1 cellular context compared by ENCODE assay signal in the genomic region with DNA sequence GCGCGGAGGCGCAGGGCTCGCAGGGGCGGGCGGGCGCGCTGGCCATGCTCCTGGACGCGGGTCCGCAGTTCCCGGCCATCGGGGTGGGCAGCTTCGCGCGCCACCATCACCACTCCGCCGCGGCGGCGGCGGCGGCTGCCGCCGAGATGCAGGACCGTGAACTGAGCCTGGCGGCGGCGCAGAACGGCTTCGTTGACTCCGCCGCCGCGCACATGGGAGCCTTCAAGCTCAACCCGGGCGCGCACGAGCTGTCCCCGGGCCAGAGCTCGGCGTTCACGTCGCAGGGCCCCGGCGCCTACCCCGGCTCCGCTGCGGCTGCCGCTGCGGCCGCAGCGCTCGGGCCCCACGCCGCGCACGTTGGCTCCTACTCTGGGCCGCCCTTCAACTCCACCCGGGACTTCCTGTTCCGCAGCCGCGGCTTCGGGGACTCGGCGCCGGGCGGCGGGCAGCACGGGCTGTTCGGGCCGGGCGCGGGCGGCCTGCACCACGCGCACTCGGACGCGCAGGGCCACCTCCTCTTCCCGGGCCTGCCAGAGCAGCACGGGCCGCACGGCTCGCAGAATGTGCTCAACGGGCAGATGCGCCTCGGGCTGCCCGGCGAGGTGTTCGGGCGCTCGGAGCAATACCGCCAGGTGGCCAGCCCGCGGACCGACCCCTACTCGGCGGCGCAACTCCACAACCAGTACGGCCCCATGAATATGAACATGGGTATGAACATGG.
A peak's percentile ranks its signal among the peaks of the same experiment; 100 is the strongest.
TF ChIP-seq lines count a peak whose summit lies in the region.

No MANE protein-coding gene starts in this region.

TF ChIP-seq in HepG2, 621 proteins besides CTCF, POLR2A, EP300 and RAD21 (continued from another document and continues in another):
- TF ChIP-seq, protein P1, sequence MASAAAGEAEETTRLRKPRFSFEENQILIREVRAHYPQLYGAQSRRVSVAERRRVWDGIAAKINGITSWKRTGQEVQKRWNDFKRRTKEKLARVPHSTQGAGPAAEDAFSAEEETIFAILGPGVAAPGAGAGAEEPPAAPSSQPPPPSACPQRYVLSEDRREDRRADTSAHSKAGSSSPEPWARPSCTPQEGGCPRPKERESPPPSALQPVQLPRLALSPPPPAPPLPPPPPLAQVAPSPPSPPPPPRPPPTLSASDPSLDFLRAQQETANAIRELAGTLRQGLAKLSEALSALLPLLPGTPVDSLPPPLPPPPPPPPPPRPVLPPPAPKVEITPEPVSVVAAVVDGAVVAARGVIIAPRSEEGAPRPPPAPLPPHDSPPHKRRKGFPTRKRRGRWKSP (CRISPR knock-in tag; IDR thresholded peaks at IDR 0.05) = 0 out of 2 replicates have a peak, but pooled peaks have one; percentile 32
- TF ChIP-seq, protein P2, sequence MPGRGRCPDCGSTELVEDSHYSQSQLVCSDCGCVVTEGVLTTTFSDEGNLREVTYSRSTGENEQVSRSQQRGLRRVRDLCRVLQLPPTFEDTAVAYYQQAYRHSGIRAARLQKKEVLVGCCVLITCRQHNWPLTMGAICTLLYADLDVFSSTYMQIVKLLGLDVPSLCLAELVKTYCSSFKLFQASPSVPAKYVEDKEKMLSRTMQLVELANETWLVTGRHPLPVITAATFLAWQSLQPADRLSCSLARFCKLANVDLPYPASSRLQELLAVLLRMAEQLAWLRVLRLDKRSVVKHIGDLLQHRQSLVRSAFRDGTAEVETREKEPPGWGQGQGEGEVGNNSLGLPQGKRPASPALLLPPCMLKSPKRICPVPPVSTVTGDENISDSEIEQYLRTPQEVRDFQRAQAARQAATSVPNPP (CRISPR knock-in tag; IDR thresholded peaks at IDR 0.05) = no peak
- TF ChIP-seq ZNF335 (CRISPR knock-in tag; IDR thresholded peaks at IDR 0.05) = no peak
- no peak for TF ChIP-seq KLF6 (CRISPR knock-in tag; IDR thresholded peaks at IDR 0.05)
- TF ChIP-seq, protein P3, sequence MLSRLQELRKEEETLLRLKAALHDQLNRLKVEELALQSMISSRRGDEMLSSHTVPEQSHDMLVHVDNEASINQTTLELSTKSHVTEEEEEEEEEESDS (CRISPR knock-in tag; IDR thresholded peaks at IDR 0.05; ENCODE audit: borderline replicate concordance) = no peak
- TF ChIP-seq SALL2 (CRISPR knock-in tag; IDR thresholded peaks at IDR 0.05) = 0 out of 2 replicates have a peak, but pooled peaks have one; percentile 28
- TF ChIP-seq NFE2 (CRISPR knock-in tag; IDR thresholded peaks at IDR 0.05) = no peak
- TF ChIP-seq CAMTA2 (CRISPR knock-in tag; IDR thresholded peaks at IDR 0.05; ENCODE audit: borderline replicate concordance) = no peak
- TF ChIP-seq CENPT (CRISPR knock-in tag; IDR thresholded peaks at IDR 0.05; ENCODE audit: low read depth) = no peak
- TF ChIP-seq, protein P4, sequence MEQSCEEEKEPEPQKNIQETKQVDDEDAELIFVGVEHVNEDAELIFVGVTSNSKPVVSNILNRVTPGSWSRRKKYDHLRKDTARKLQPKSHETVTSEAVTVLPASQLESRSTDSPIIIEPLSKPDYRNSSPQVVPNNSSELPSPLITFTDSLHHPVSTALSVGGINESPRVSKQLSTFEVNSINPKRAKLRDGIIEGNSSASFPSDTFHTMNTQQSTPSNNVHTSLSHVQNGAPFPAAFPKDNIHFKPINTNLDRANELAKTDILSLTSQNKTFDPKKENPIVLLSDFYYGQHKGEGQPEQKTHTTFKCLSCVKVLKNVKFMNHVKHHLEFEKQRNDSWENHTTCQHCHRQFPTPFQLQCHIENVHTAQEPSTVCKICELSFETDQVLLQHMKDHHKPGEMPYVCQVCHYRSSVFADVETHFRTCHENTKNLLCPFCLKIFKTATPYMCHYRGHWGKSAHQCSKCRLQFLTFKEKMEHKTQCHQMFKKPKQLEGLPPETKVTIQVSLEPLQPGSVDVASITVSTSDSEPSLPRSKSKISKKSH (CRISPR knock-in tag; IDR thresholded peaks at IDR 0.05; ENCODE audit: borderline replicate concordance) = no peak
- no peak for TF ChIP-seq ELF1 (CRISPR knock-in tag; IDR thresholded peaks at IDR 0.05)
- TF ChIP-seq, protein P5, sequence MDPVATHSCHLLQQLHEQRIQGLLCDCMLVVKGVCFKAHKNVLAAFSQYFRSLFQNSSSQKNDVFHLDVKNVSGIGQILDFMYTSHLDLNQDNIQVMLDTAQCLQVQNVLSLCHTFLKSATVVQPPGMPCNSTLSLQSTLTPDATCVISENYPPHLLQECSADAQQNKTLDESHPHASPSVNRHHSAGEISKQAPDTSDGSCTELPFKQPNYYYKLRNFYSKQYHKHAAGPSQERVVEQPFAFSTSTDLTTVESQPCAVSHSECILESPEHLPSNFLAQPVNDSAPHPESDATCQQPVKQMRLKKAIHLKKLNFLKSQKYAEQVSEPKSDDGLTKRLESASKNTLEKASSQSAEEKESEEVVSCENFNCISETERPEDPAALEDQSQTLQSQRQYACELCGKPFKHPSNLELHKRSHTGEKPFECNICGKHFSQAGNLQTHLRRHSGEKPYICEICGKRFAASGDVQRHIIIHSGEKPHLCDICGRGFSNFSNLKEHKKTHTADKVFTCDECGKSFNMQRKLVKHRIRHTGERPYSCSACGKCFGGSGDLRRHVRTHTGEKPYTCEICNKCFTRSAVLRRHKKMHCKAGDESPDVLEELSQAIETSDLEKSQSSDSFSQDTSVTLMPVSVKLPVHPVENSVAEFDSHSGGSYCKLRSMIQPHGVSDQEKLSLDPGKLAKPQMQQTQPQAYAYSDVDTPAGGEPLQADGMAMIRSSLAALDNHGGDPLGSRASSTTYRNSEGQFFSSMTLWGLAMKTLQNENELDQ (CRISPR knock-in tag; IDR thresholded peaks at IDR 0.05; ENCODE audit: borderline replicate concordance) = no peak
- TF ChIP-seq, protein P6, sequence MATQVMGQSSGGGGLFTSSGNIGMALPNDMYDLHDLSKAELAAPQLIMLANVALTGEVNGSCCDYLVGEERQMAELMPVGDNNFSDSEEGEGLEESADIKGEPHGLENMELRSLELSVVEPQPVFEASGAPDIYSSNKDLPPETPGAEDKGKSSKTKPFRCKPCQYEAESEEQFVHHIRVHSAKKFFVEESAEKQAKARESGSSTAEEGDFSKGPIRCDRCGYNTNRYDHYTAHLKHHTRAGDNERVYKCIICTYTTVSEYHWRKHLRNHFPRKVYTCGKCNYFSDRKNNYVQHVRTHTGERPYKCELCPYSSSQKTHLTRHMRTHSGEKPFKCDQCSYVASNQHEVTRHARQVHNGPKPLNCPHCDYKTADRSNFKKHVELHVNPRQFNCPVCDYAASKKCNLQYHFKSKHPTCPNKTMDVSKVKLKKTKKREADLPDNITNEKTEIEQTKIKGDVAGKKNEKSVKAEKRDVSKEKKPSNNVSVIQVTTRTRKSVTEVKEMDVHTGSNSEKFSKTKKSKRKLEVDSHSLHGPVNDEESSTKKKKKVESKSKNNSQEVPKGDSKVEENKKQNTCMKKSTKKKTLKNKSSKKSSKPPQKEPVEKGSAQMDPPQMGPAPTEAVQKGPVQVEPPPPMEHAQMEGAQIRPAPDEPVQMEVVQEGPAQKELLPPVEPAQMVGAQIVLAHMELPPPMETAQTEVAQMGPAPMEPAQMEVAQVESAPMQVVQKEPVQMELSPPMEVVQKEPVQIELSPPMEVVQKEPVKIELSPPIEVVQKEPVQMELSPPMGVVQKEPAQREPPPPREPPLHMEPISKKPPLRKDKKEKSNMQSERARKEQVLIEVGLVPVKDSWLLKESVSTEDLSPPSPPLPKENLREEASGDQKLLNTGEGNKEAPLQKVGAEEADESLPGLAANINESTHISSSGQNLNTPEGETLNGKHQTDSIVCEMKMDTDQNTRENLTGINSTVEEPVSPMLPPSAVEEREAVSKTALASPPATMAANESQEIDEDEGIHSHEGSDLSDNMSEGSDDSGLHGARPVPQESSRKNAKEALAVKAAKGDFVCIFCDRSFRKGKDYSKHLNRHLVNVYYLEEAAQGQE (IDR thresholded peaks at IDR 0.05; ENCODE audit: borderline replicate concordance in 1 of 2, low read depth in 1 of 2, low read length in 2 of 2) = no peak
- TF ChIP-seq, protein P7, sequence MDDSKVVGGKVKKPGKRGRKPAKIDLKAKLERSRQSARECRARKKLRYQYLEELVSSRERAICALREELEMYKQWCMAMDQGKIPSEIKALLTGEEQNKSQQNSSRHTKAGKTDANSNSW (CRISPR knock-in tag; IDR thresholded peaks at IDR 0.05; ENCODE audit: borderline replicate concordance) = no peak
- TF ChIP-seq CREB1 (IDR thresholded peaks at IDR 0.05) = no peak
- TF ChIP-seq CREB1 (CRISPR knock-in tag; IDR thresholded peaks at IDR 0.05) = no peak
- TF ChIP-seq, protein P8, sequence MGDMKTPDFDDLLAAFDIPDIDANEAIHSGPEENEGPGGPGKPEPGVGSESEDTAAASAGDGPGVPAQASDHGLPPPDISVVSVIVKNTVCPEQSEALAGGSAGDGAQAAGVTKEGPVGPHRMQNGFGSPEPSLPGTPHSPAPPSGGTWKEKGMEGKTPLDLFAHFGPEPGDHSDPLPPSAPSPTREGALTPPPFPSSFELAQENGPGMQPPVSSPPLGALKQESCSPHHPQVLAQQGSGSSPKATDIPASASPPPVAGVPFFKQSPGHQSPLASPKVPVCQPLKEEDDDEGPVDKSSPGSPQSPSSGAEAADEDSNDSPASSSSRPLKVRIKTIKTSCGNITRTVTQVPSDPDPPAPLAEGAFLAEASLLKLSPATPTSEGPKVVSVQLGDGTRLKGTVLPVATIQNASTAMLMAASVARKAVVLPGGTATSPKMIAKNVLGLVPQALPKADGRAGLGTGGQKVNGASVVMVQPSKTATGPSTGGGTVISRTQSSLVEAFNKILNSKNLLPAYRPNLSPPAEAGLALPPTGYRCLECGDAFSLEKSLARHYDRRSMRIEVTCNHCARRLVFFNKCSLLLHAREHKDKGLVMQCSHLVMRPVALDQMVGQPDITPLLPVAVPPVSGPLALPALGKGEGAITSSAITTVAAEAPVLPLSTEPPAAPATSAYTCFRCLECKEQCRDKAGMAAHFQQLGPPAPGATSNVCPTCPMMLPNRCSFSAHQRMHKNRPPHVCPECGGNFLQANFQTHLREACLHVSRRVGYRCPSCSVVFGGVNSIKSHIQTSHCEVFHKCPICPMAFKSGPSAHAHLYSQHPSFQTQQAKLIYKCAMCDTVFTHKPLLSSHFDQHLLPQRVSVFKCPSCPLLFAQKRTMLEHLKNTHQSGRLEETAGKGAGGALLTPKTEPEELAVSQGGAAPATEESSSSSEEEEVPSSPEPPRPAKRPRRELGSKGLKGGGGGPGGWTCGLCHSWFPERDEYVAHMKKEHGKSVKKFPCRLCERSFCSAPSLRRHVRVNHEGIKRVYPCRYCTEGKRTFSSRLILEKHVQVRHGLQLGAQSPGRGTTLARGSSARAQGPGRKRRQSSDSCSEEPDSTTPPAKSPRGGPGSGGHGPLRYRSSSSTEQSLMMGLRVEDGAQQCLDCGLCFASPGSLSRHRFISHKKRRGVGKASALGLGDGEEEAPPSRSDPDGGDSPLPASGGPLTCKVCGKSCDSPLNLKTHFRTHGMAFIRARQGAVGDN (CRISPR knock-in tag; IDR thresholded peaks at IDR 0.05) = peak; percentile 60
- TF ChIP-seq SOX6 (IDR thresholded peaks at IDR 0.05) = no peak
- no peak for TF ChIP-seq SOX6 (CRISPR knock-in tag; IDR thresholded peaks at IDR 0.05)
- TF ChIP-seq BCL6 (CRISPR knock-in tag; IDR thresholded peaks at IDR 0.05) = peak; percentile 49; the same call in 1 of the 2 replicates
- no peak for TF ChIP-seq ZFP41 (CRISPR knock-in tag; IDR thresholded peaks at IDR 0.05; ENCODE audit: borderline replicate concordance)
- TF ChIP-seq ZNF776 (CRISPR knock-in tag; IDR thresholded peaks at IDR 0.05) = peak; percentile 47; the same call in 1 of the 2 replicates
- no peak for TF ChIP-seq ARHGAP35 (CRISPR knock-in tag; IDR thresholded peaks at IDR 0.05; ENCODE audit: borderline replicate concordance)
- TF ChIP-seq, protein P9, sequence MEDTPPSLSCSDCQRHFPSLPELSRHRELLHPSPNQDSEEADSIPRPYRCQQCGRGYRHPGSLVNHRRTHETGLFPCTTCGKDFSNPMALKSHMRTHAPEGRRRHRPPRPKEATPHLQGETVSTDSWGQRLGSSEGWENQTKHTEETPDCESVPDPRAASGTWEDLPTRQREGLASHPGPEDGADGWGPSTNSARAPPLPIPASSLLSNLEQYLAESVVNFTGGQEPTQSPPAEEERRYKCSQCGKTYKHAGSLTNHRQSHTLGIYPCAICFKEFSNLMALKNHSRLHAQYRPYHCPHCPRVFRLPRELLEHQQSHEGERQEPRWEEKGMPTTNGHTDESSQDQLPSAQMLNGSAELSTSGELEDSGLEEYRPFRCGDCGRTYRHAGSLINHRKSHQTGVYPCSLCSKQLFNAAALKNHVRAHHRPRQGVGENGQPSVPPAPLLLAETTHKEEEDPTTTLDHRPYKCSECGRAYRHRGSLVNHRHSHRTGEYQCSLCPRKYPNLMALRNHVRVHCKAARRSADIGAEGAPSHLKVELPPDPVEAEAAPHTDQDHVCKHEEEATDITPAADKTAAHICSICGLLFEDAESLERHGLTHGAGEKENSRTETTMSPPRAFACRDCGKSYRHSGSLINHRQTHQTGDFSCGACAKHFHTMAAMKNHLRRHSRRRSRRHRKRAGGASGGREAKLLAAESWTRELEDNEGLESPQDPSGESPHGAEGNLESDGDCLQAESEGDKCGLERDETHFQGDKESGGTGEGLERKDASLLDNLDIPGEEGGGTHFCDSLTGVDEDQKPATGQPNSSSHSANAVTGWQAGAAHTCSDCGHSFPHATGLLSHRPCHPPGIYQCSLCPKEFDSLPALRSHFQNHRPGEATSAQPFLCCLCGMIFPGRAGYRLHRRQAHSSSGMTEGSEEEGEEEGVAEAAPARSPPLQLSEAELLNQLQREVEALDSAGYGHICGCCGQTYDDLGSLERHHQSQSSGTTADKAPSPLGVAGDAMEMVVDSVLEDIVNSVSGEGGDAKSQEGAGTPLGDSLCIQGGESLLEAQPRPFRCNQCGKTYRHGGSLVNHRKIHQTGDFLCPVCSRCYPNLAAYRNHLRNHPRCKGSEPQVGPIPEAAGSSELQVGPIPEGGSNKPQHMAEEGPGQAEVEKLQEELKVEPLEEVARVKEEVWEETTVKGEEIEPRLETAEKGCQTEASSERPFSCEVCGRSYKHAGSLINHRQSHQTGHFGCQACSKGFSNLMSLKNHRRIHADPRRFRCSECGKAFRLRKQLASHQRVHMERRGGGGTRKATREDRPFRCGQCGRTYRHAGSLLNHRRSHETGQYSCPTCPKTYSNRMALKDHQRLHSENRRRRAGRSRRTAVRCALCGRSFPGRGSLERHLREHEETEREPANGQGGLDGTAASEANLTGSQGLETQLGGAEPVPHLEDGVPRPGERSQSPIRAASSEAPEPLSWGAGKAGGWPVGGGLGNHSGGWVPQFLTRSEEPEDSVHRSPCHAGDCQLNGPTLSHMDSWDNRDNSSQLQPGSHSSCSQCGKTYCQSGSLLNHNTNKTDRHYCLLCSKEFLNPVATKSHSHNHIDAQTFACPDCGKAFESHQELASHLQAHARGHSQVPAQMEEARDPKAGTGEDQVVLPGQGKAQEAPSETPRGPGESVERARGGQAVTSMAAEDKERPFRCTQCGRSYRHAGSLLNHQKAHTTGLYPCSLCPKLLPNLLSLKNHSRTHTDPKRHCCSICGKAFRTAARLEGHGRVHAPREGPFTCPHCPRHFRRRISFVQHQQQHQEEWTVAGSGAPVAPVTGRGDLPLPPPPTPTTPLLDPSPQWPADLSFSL (CRISPR knock-in tag; IDR thresholded peaks at IDR 0.05) = no peak
- peak; percentile 27; the same call in 1 of the 2 replicates for TF ChIP-seq KDM2A (CRISPR knock-in tag; IDR thresholded peaks at IDR 0.05; ENCODE audit: borderline replicate concordance, low read depth)
- TF ChIP-seq ZNF160 (CRISPR knock-in tag; IDR thresholded peaks at IDR 0.05) = no peak
- TF ChIP-seq RNF2 (conservative IDR thresholded peaks at IDR 0.05; ENCODE audit: low read depth) = peak; percentile 49; the same call in 1 of the 2 replicates
- TF ChIP-seq SRSF1 (optimal IDR thresholded peaks at IDR 0.05; ENCODE audit: low read depth, low read length) = no peak
